In the genomic region with DNA sequence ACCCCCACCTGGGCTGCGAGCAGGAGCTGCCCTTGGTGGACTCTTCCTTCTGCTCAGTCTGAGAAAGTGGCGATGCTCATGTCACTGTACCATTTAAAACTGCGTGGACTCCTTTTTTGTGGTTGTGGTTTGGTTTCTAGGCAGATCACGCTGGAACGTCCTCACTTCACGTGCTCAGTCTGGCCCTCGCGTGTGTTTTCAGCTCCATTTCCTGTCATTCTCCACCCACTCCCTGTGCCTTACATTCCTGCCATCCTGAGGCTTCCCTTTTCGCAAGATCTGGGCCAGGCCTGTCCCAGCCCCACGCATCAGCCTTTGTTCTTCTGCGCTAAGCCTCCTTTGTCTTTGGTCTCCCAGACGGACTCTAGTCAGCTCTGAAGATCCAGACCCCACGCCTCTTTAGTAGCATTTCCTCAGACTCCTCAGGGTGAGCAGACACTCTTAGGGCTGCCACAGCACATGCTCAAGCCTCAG, we compare ENCODE assay signal across 8 cellular contexts.
DNase-seq lines count a peak whose midpoint lies in the region; ATAC-seq, FAIRE-seq and TF ChIP-seq lines count a peak whose summit lies in the region.

No MANE protein-coding gene starts in this region.

- TF ChIP-seq POLR2A in GM12878 (IDR thresholded peaks at IDR 0.05; ENCODE audit: low read depth, low read length), result no peak

- H3K36me3 Mint-ChIP-seq in CD8-positive, alpha-beta memory T cell, result peaks cover 12 to 33% (median 13%) of the 10 kb centered on the region in 3 donors
- peaks cover 0 to 21% (median 13%) of the 10 kb centered on the region in 3 donors for H3K36me3 Mint-ChIP-seq in naive thymus-derived CD8-positive, alpha-beta T cell

- H3K4me1 ChIP-seq in CD8-positive, alpha-beta memory T cell (ENCODE audit: insufficient read depth, low read length), result peaks cover 25% of the 10 kb centered on the region
- peaks cover 37% of the 10 kb centered on the region for H3K4me1 ChIP-seq in Loucy (ENCODE audit: insufficient read depth, low read length, poor library complexity, severe bottlenecking)
- H3K4me1 ChIP-seq in GM12878 (ENCODE audit: control insufficient read depth, insufficient read depth, low read length), result no peaks in the 10 kb centered on the region; the same call in 1 of the 2 replicates

- peak overlapping the region in 6 of 7 donors; percentile 2 to 61 (median 30) for H3K4me3 Mint-ChIP-seq in CD8-positive, alpha-beta memory T cell
- peak overlapping the region; percentile 4 to 82 (median 75) for H3K4me3 Mint-ChIP-seq in naive thymus-derived CD8-positive, alpha-beta T cell

- H3K9ac ChIP-seq in Loucy (ENCODE audit: low read depth, low read length, poor library complexity, severe bottlenecking) (no peak overlapping the region), GM12878 (ENCODE audit: control insufficient read depth, insufficient read depth, low read length) (no peak overlapping the region)

- no peak overlapping the region for H3K27ac ChIP-seq in CD8-positive, alpha-beta memory T cell (ENCODE audit: low read depth, low read length)
- no peak overlapping the region for H3K27ac ChIP-seq in GM12878 (ENCODE audit: control insufficient read depth, insufficient read depth)

- RAD21 ChIA-PET in GM12878 (lab: Charles Lee; ENCODE audit: unreplicated experiment), result interaction anchor here (2.3 kb wide), 1 partner anchor 371 kb away, joined by 7 read pairs; no protein-coding TSS in a partner anchor

- ATAC-seq in GM12878, result no peak
- peak; percentile 93 to 94 for ATAC-seq in naive thymus-derived CD8-positive, alpha-beta T cell
- ATAC-seq in HG02623 (IDR thresholded peaks at IDR 0.05; ENCODE audit: unreplicated experiment), result no peak

- H3K27ac Mint-ChIP-seq in CD8-positive, alpha-beta memory T cell, result peak overlapping the region in 7 of 8 donors; percentile 9 to 95 (median 80)
- H3K27ac Mint-ChIP-seq in naive thymus-derived CD8-positive, alpha-beta T cell, result peak overlapping the region; percentile 88 to 97 (median 96)

- POLR2A ChIA-PET in CD8-positive, alpha-beta memory T cell (lab: Charles Lee), result interaction anchor here (0.5 kb wide), 1 partner anchor 52 kb away, joined by 3 read pairs; no protein-coding TSS in a partner anchor
- POLR2A ChIA-PET in GM12878 (lab: Charles Lee), result no interaction called here
- POLR2A ChIA-PET in naive thymus-derived CD8-positive, alpha-beta T cell (lab: Charles Lee), result interaction anchor here (0.6 to 2.1 kb wide), 6 partner anchors 40 to 357 kb away, joined by 3 to 10 read pairs (median 4); no protein-coding TSS in a partner anchor

- peak overlapping the region; percentile 61 for H2AFZ ChIP-seq in Loucy (ENCODE audit: low read length)
- 0 out of 2 replicates have a peak overlapping the region, but pooled peaks have one; percentile 18 for H2AFZ ChIP-seq in GM12878 (ENCODE audit: control insufficient read depth, low read depth, low read length)

- peak in 2 of 5 donors; percentile 17 to 61 for DNase-seq in CD8-positive, alpha-beta memory T cell
- DNase-seq in GM12878 (ENCODE audit: low read depth, low spot score) (no peak), NCI-H2171 (lab: John Stamatoyannopoulos, UW) (no peak), D341Med (ENCODE audit: low spot score) (no peak), DMS153 (lab: John Stamatoyannopoulos, UW) (no peak)
- DNase-seq in naive thymus-derived CD8-positive, alpha-beta T cell, result peak in 7 of 10 donors; percentile 18 to 66 (median 48)

- H3K4me2 ChIP-seq in Loucy (ENCODE audit: low read depth, low read length, poor library complexity, severe bottlenecking) (peak overlapping the region; percentile 32), GM12878 (ENCODE audit: control insufficient read depth, insufficient read depth) (no peak overlapping the region)

- TF ChIP-seq CTCF in Loucy (conservative IDR thresholded peaks at IDR 0.05; ENCODE audit: low read length) (no peak), GM12878 (IDR thresholded peaks at IDR 0.05 in 2 of 3, conservative IDR thresholded peaks at IDR 0.05 in 1 of 3; ENCODE audit: control insufficient read depth in 2 of 3, extremely low read depth in 1 of 3, insufficient read depth in 1 of 3, low read depth in 3 of 3, low read length in 3 of 3) (no peak)

- H4K20me1 ChIP-seq in Loucy (ENCODE audit: insufficient read depth, low read length, poor library complexity, severe bottlenecking), result no peaks in the 10 kb centered on the region
- H4K20me1 ChIP-seq in GM12878 (ENCODE audit: control insufficient read depth, insufficient read depth), result no peaks in the 10 kb centered on the region

- TF ChIP-seq EP300 in GM12878 (IDR thresholded peaks at IDR 0.05; ENCODE audit: borderline replicate concordance in 1 of 2, control insufficient read depth in 1 of 2, low read depth in 2 of 2, low read length in 2 of 2), result no peak

- H3K9me2 ChIP-seq in Loucy (replicated peaks; ENCODE audit: low read depth, low read length), result no peaks in the 10 kb centered on the region

- TF ChIP-seq RAD21 in GM12878 (IDR thresholded peaks at IDR 0.05; ENCODE audit: insufficient read depth, low read depth, low read length), result no peak

- H3K4me1 Mint-ChIP-seq in CD8-positive, alpha-beta memory T cell, result peaks cover 14 to 16% (median 15%) of the 10 kb centered on the region in 3 donors
- H3K4me1 Mint-ChIP-seq in naive thymus-derived CD8-positive, alpha-beta T cell, result peaks cover 15 to 36% (median 31%) of the 10 kb centered on the region in 4 donors

- H3F3A ChIP-seq in Loucy (ENCODE audit: low read depth), result peaks cover 12% of the 10 kb centered on the region; the same call in 1 of the 2 replicates

- no peak overlapping the region for H3K4me3 ChIP-seq in CD8-positive, alpha-beta memory T cell (ENCODE audit: low read length)
- H3K4me3 ChIP-seq in Loucy (ENCODE audit: low read length, poor library complexity, severe bottlenecking) (no peak overlapping the region), GM12878 (no peak overlapping the region)

- no peaks in the 10 kb centered on the region for H3K9me3 Mint-ChIP-seq in CD8-positive, alpha-beta memory T cell
- no peaks in the 10 kb centered on the region for H3K9me3 Mint-ChIP-seq in naive thymus-derived CD8-positive, alpha-beta T cell

- no peaks in the 10 kb centered on the region for H3K27me3 Mint-ChIP-seq in CD8-positive, alpha-beta memory T cell
- no peaks in the 10 kb centered on the region for H3K27me3 Mint-ChIP-seq in naive thymus-derived CD8-positive, alpha-beta T cell

- BruUV-seq in GM12878 (replicated peaks; lab: Mats Ljungman, UMichigan), result no TSS peak

- WGBS in GM12878 (ENCODE audit: insufficient coverage, insufficient replicate concordance, low lambda C conversion rate, missing lambda C conversion rate), result 56% methylated on average over 13 of the region's 13 CpGs

- H3K9me3 ChIP-seq in CD8-positive, alpha-beta memory T cell (ENCODE audit: low read length), result no peaks in the 10 kb centered on the region
- H3K9me3 ChIP-seq in Loucy (ENCODE audit: insufficient read depth, low read depth, low read length) (no peaks in the 10 kb centered on the region), GM12878 (replicated peaks; ENCODE audit: control insufficient read depth, insufficient read depth, low read length) (no peaks in the 10 kb centered on the region)

- SMC1A ChIA-PET in GM12878 (lab: Charles Lee; ENCODE audit: uncharacterized antibody, unreplicated experiment), result no interaction called here

- H3K36me3 ChIP-seq in CD8-positive, alpha-beta memory T cell (ENCODE audit: insufficient read depth, low read length), result no peaks in the 10 kb centered on the region
- H3K36me3 ChIP-seq in Loucy (ENCODE audit: insufficient read depth, low read length) (no peaks in the 10 kb centered on the region; the same call in 1 of the 2 replicates), GM12878 (ENCODE audit: control insufficient read depth in 2 of 2, insufficient read depth in 2 of 2, low read length in 1 of 2) (no peaks in the 10 kb centered on the region)

- H3K79me2 ChIP-seq in Loucy (ENCODE audit: insufficient read depth, low read length), result no peaks in the 10 kb centered on the region
- no peaks in the 10 kb centered on the region for H3K79me2 ChIP-seq in GM12878 (ENCODE audit: control insufficient read depth, insufficient read depth, low read length)

- CTCF ChIA-PET in CD8-positive, alpha-beta memory T cell (lab: Charles Lee), result interaction anchor here (1.2 kb wide), 1 partner anchor 8 kb away, joined by 3 read pairs; no protein-coding TSS in a partner anchor
- CTCF ChIA-PET in GM12878 (lab: Yijun Ruan, JAX), result interaction anchor here (1.2 kb wide), 1 partner anchor 15 kb away, joined by 3 read pairs; no protein-coding TSS in a partner anchor

- no peaks in the 10 kb centered on the region for H3K27me3 ChIP-seq in CD8-positive, alpha-beta memory T cell (ENCODE audit: insufficient read depth, low read length, poor library complexity, severe bottlenecking)
- H3K27me3 ChIP-seq in Loucy (ENCODE audit: insufficient read depth, low read length, poor library complexity, severe bottlenecking), result no peaks in the 10 kb centered on the region
- H3K27me3 ChIP-seq in GM12878 (replicated peaks in 1 of 2; ENCODE audit: control insufficient read depth in 2 of 2, insufficient read depth in 2 of 2, low read length in 1 of 2), result no peaks in the 10 kb centered on the region

- intact Hi-C loops in GM12878 (cut with micrococcal nuclease; ENCODE audit: unreplicated experiment), result no loop called here

- in situ Hi-C loops in GM12878 (cut with MboI), result no loop called here

- no peak for FAIRE-seq in GM12878 (lab: Jason Lieb, UNC)

TF ChIP-seq in GM12878, 131 proteins besides CTCF, POLR2A, EP300 and RAD21 (continues in another document):
- TF ChIP-seq, protein P1, sequence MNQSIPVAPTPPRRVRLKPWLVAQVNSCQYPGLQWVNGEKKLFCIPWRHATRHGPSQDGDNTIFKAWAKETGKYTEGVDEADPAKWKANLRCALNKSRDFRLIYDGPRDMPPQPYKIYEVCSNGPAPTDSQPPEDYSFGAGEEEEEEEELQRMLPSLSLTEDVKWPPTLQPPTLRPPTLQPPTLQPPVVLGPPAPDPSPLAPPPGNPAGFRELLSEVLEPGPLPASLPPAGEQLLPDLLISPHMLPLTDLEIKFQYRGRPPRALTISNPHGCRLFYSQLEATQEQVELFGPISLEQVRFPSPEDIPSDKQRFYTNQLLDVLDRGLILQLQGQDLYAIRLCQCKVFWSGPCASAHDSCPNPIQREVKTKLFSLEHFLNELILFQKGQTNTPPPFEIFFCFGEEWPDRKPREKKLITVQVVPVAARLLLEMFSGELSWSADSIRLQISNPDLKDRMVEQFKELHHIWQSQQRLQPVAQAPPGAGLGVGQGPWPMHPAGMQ (IDR thresholded peaks at IDR 0.05; ENCODE audit: borderline replicate concordance), result no peak
- TF ChIP-seq BACH1 (IDR thresholded peaks at IDR 0.05; ENCODE audit: borderline replicate concordance), result no peak
- no peak for TF ChIP-seq CHD4 (IDR thresholded peaks at IDR 0.05)
- peak; percentile 25 to 51; a peak in 2 of 4 replicates for TF ChIP-seq BHLHE40 (IDR thresholded peaks at IDR 0.05; ENCODE audit: borderline replicate concordance in 1 of 2, low read depth in 2 of 2, low read length in 1 of 2)
- TF ChIP-seq RUNX3 (IDR thresholded peaks at IDR 0.05; ENCODE audit: low read length), result peak; percentile 53
- TF ChIP-seq SREBF2 (IDR thresholded peaks at IDR 0.05; ENCODE audit: low read length), result no peak
- TF ChIP-seq PAX5 (IDR thresholded peaks at IDR 0.05; ENCODE audit: borderline replicate concordance, low read depth, low read length), result no peak
- no peak for TF ChIP-seq POU2F2 (IDR thresholded peaks at IDR 0.05; ENCODE audit: borderline replicate concordance, low read depth, low read length)

Comparison
In these comparisons a context has a peak if more than half of its experiments do, and no peak if none do; other contexts are left out.
1. DNase-seq: peak in naive thymus-derived CD8-positive, alpha-beta T cell (7 of 10); none in GM12878 (single experiment), NCI-H2171 (single experiment), D341Med (single experiment) and DMS153 (single experiment).
2. ATAC-seq: peak in naive thymus-derived CD8-positive, alpha-beta T cell (2 of 2); none in GM12878 (single experiment) and HG02623 (single experiment).